11 cellular contexts compared by ENCODE assay signal in the genomic region with DNA sequence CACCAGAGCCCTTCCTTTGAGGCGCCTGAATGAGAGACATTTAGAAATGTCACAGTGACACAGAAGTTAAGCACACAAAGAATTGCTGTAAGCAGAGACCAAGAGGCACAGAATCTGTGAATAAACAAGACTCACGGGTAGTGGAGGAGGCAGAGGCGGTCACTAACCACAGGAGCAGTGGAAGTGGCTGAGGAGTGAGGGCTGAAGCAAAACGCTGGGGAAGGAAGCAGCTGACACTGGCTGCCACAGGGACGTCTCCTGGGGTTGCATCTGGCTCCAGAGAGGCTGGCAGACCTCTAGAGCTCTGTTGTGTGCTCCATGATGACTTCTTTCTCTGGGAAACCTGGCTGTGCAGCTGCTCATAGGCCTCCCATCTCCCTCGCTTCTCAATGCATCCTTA.
DNase-seq lines count a peak whose midpoint lies in the region; ATAC-seq and TF ChIP-seq lines count a peak whose summit lies in the region.
"Had no signal": no experiment of that assay in that cellular context is flagged by ENCODE, and none has a peak within 500 bp of the region (broad histone marks: within the 10 kb centered on the region; RNA-seq: fewer than 3 reads in every experiment).

No MANE protein-coding gene starts in this region.

- TF ChIP-seq CTCF in AG10803 (conservative IDR thresholded peaks at IDR 0.05; ENCODE audit: low read length) (no peak), HEK293 (tag by site-specific recombination; IDR thresholded peaks at IDR 0.05) (no peak), ovary (IDR thresholded peaks at IDR 0.05) (no peak)

- WGBS in ovary, 3 donors, result 41 to 47% (median 41%) methylated on average over 6 of the region's 6 CpGs

- H3K4me1 Mint-ChIP-seq in T-helper 2 cell treated with Interferon-gamma antibody and Interleukin-4, amounts not matched to agents 5 μg/mL and 100 μg/mL, for 36 hours (ENCODE audit: low read depth), result peaks cover 9% of the 10 kb centered on the region
- H3K4me1 Mint-ChIP-seq: WTC11 had no signal

- H3K9me3 ChIP-seq in HEK293 (ENCODE audit: control insufficient read depth, insufficient read depth, low read depth, low read length) (no peaks in the 10 kb centered on the region), ovary (no peaks in the 10 kb centered on the region)

- DNase-seq in AG10803 (ENCODE audit: low read depth) (peak; percentile 8), islet precursor cell (peak; percentile 68), DMS153 (lab: John Stamatoyannopoulos, UW) (no peak), ovary (no peak)
- peak; percentile 28 for DNase-seq in T-helper 2 cell treated with Interferon-gamma antibody and Interleukin-4, amounts not matched to agents 5 μg/mL and 100 μg/mL, for 36 hours (ENCODE audit: low spot score)
- no peak for DNase-seq in stimulated activated CD4-positive, alpha-beta T cell treated with anti-CD3 and anti-CD28 coated beads, Interleukin-12 subunit alpha, Interleukin-12 subunit beta, amount 100 ng/mL, for 4 hours
- DNase-seq: HCEC 1CT had no signal

- POLR2A ChIA-PET in HEK293 (lab: Yijun Ruan, JAX), result no interaction called here

- no peak for TF ChIP-seq POLR2A in ovary (IDR thresholded peaks at IDR 0.05)

- ATAC-seq in esophagus mucosa, result no peak
- ATAC-seq: WTC11 had no signal

- no peaks in the 10 kb centered on the region for H3K36me3 ChIP-seq in HEK293 (ENCODE audit: control insufficient read depth in 2 of 2, insufficient read depth in 1 of 2, low read length in 2 of 2)
- no peaks in the 10 kb centered on the region for H3K36me3 ChIP-seq in ovary

- CTCF ChIA-PET in HEK293 (lab: Yijun Ruan, JAX), result interaction anchor here (0.7 to 2.2 kb wide), 8 partner anchors 8 to 1770 kb away, joined by 3 to 9 read pairs (median 4); no protein-coding TSS in a partner anchor

- H3K27me3 ChIP-seq in ovary, result no peaks in the 10 kb centered on the region

- H3K36me3 Mint-ChIP-seq in T-helper 2 cell treated with Interferon-gamma antibody and Interleukin-4, amounts not matched to agents 5 μg/mL and 100 μg/mL, for 36 hours (ENCODE audit: low read depth), result no peaks in the 10 kb centered on the region
- H3K36me3 Mint-ChIP-seq: type B pancreatic cell, WTC11 had no signal

- no peak for TF ChIP-seq EP300 in ovary (IDR thresholded peaks at IDR 0.05)

- no peak overlapping the region for H3K27ac ChIP-seq in HEK293 (ENCODE audit: extremely low read depth, low read depth, low read length)
- H3K27ac ChIP-seq in ovary, result no peak overlapping the region

- no peak overlapping the region for H3K27ac Mint-ChIP-seq in T-helper 2 cell treated with Interferon-gamma antibody and Interleukin-4, amounts not matched to agents 5 μg/mL and 100 μg/mL, for 36 hours
- H3K27ac Mint-ChIP-seq: type B pancreatic cell, WTC11 had no signal

- H3K4me3 ChIP-seq in AG10803 (ENCODE audit: low read length) (no peak overlapping the region), HEK293 (ENCODE audit: low read depth, low read length) (no peak overlapping the region), ovary (no peak overlapping the region)

- intact Hi-C loops in ovary (cut with DNase I), result no loop called here

- H3K4me3 Mint-ChIP-seq in T-helper 2 cell treated with Interferon-gamma antibody and Interleukin-4, amounts not matched to agents 5 μg/mL and 100 μg/mL, for 36 hours, result no peak overlapping the region
- H3K4me3 Mint-ChIP-seq: type B pancreatic cell, WTC11 had no signal

- no peaks in the 10 kb centered on the region for H3K4me1 ChIP-seq in HEK293 (ENCODE audit: control insufficient read depth, insufficient read depth, low read length)
- H3K4me1 ChIP-seq in ovary (ENCODE audit: insufficient read depth), result no peaks in the 10 kb centered on the region

- H3K27me3 Mint-ChIP-seq in T-helper 2 cell treated with Interferon-gamma antibody and Interleukin-4, amounts not matched to agents 5 μg/mL and 100 μg/mL, for 36 hours (ENCODE audit: low read depth), result peaks cover 9% of the 10 kb centered on the region

- H3K9me3 Mint-ChIP-seq in T-helper 2 cell treated with Interferon-gamma antibody and Interleukin-4, amounts not matched to agents 5 μg/mL and 100 μg/mL, for 36 hours, result no peaks in the 10 kb centered on the region
- H3K9me3 Mint-ChIP-seq: type B pancreatic cell had no signal

TF ChIP-seq in HEK293, 187 proteins besides CTCF, POLR2A, EP300 and RAD21:
- TF ChIP-seq ZFHX2 (tag by site-specific recombination; conservative IDR thresholded peaks at IDR 0.05) (peak; percentile 61), ZNF169 (tag by site-specific recombination; IDR thresholded peaks at IDR 0.05) (no peak), ZNF174 (tag by site-specific recombination; IDR thresholded peaks at IDR 0.05) (no peak), ZNF140 (tag by site-specific recombination; IDR thresholded peaks at IDR 0.05) (no peak), EGR2 (tag by site-specific recombination; IDR thresholded peaks at IDR 0.05; ENCODE audit: low read depth) (peak; percentile 58), TRIM28 (IDR thresholded peaks at IDR 0.05; ENCODE audit: borderline replicate concordance, low read length) (0 out of 2 replicates have a peak, but pooled peaks have one; percentile 13)

Comparison
In these comparisons a context has a peak if more than half of its experiments do, and no peak if none do; other contexts are left out.
1. DNase-seq: peak in AG10803 (single experiment), T-helper 2 cell treated with Interferon-gamma antibody and Interleukin-4, amounts not matched to agents 5 μg/mL and 100 μg/mL, for 36 hours (single experiment) and islet precursor cell (single experiment); none in DMS153 (single experiment), stimulated activated CD4-positive, alpha-beta T cell treated with anti-CD3 and anti-CD28 coated beads, Interleukin-12 subunit alpha, Interleukin-12 subunit beta, amount 100 ng/mL, for 4 hours (single experiment) and ovary (0 of 5).